11 cellular contexts compared by ENCODE assay signal in the genomic region with DNA sequence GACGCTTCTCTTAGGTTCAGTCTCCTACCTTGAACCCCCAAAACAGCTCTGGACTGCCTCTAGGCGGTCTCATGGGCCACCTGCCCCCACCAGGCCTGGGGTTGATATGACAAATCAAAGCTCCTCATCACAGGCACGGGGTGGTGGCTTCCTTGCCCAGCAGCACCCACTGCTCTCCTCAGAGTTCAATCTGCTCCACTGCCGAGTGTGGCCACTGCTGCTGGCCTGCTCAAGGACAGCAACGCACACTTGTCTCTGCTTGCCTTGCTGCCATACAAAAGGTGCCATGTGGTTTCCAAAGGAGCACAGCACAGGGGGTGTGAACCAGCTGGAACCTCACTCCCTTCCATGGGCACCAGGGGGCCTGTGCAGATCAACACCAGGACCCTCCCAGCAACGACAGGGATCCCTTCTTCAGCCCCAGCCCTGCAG. TPM values are rescaled to one million over a fixed set of nuclear protein-coding genes. Genes with fewer than 3 reads are reported as not detected.
DNase-seq lines count a peak whose midpoint lies in the region; ATAC-seq and TF ChIP-seq lines count a peak whose summit lies in the region.
"Had no signal": no experiment of that assay in that cellular context is flagged by ENCODE, and none has a peak within 500 bp of the region (broad histone marks: within the 10 kb centered on the region; RNA-seq: fewer than 3 reads in every experiment).

No MANE protein-coding gene starts in this region.

- no peak for TF ChIP-seq POLR2A in esophagus muscularis mucosa (IDR thresholded peaks at IDR 0.05; ENCODE audit: low read depth)

- H3K36me3 ChIP-seq in esophagus muscularis mucosa, result no peaks in the 10 kb centered on the region
- H3K36me3 ChIP-seq: adrenal gland had no signal

- H3K27me3 Mint-ChIP-seq in natural killer cell (ENCODE audit: low read depth in 2 of 2), result peaks cover 23 to 29% of the 10 kb centered on the region in 2 donors
- peaks cover 23% of the 10 kb centered on the region for H3K27me3 Mint-ChIP-seq in activated CD8-positive, alpha-beta memory T cell treated with anti-CD3 and anti-CD28 coated beads, Interleukin-2, amount 10 ng/mL, durations not matched to agents 7 days and 5 days

- peaks cover 88 to 100% (median 99%) of the 10 kb centered on the region in 4 donors for H3K4me1 ChIP-seq in esophagus muscularis mucosa

- peaks cover 16% of the 10 kb centered on the region for H3K4me1 Mint-ChIP-seq in stimulated activated effector memory CD8-positive, alpha-beta T cell treated with anti-CD3 and anti-CD28 coated beads, Interleukin-12 subunit alpha, Interleukin-12 subunit beta, amount 100 ng/mL, for 72 hours
- H3K4me1 Mint-ChIP-seq in natural killer cell, result peaks cover 11 to 19% of the 10 kb centered on the region in 2 donors
- H3K4me1 Mint-ChIP-seq in activated CD8-positive, alpha-beta memory T cell treated with anti-CD3 and anti-CD28 coated beads, Interleukin-2, amount 10 ng/mL, durations not matched to agents 7 days and 5 days, result peaks cover 19% of the 10 kb centered on the region

- intact Hi-C loops in esophagus muscularis mucosa (cut with DNase I), result loop anchor here (10.0 kb wide), 1 partner anchor 242 kb away; the partner anchor contains the start of gene PLEKHO2
- intact Hi-C loops in natural killer cell (cut with micrococcal nuclease), result no loop called here

- H3K27ac ChIP-seq in esophagus muscularis mucosa (replicated peaks in 1 of 4), result peak overlapping the region; percentile 91 to 96 (median 95)

- TF ChIP-seq CTCF in esophagus muscularis mucosa (IDR thresholded peaks at IDR 0.05), result peak in 2 of 3 experiments; percentile 2 to 11
- no peak for TF ChIP-seq CTCF in natural killer cell (IDR thresholded peaks at IDR 0.05)

- no peak for TF ChIP-seq EP300 in esophagus muscularis mucosa (IDR thresholded peaks at IDR 0.05)

- no peak overlapping the region for H3K4me3 Mint-ChIP-seq in stimulated activated effector memory CD8-positive, alpha-beta T cell treated with anti-CD3 and anti-CD28 coated beads, Interleukin-12 subunit alpha, Interleukin-12 subunit beta, amount 100 ng/mL, for 72 hours
- H3K4me3 Mint-ChIP-seq in natural killer cell, result no peak overlapping the region
- no peak overlapping the region for H3K4me3 Mint-ChIP-seq in activated CD8-positive, alpha-beta memory T cell treated with anti-CD3 and anti-CD28 coated beads, Interleukin-2, amount 10 ng/mL, durations not matched to agents 7 days and 5 days

- 61% methylated on average over 5 of the region's 6 CpGs for WGBS in esophagus muscularis mucosa

- CTCF ChIA-PET in activated CD8-positive, alpha-beta memory T cell treated with anti-CD3 and anti-CD28 coated beads, Interleukin-2, amount 10 ng/mL, durations not matched to agents 7 days and 5 days (lab: Charles Lee), result interaction anchor here (1.0 to 1.5 kb wide), 3 partner anchors 28 to 39 kb away, joined by 3 to 4 read pairs (median 3); partner anchors contain the start of gene UBAP1L

- H3K27me3 ChIP-seq in esophagus muscularis mucosa, result no peaks in the 10 kb centered on the region

- H3K9me3 ChIP-seq in esophagus muscularis mucosa, result no peaks in the 10 kb centered on the region
- H3K9me3 ChIP-seq: adrenal gland had no signal

- H3K4me3 ChIP-seq in esophagus muscularis mucosa, result no peak overlapping the region
- H3K4me3 ChIP-seq: adrenal gland had no signal

- ATAC-seq in stimulated activated effector memory CD8-positive, alpha-beta T cell treated with anti-CD3 and anti-CD28 coated beads, Interleukin-12 subunit alpha, Interleukin-12 subunit beta, amount 100 ng/mL, for 72 hours, result peak; percentile 3
- no peak for ATAC-seq in natural killer cell
- ATAC-seq in activated CD8-positive, alpha-beta memory T cell treated with anti-CD3 and anti-CD28 coated beads, Interleukin-2, amount 10 ng/mL, durations not matched to agents 7 days and 5 days, result no peak
- ATAC-seq: activated CD4-positive, CD25-positive, alpha-beta regulatory T cell treated with anti-CD3 and anti-CD28 coated beads, Interleukin-2, amount 50 U/mL, for 24 hours had no signal

- no peaks in the 10 kb centered on the region for H3K9me3 Mint-ChIP-seq in stimulated activated effector memory CD8-positive, alpha-beta T cell treated with anti-CD3 and anti-CD28 coated beads, Interleukin-12 subunit alpha, Interleukin-12 subunit beta, amount 100 ng/mL, for 72 hours
- no peaks in the 10 kb centered on the region for H3K9me3 Mint-ChIP-seq in natural killer cell
- H3K9me3 Mint-ChIP-seq in activated CD8-positive, alpha-beta memory T cell treated with anti-CD3 and anti-CD28 coated beads, Interleukin-2, amount 10 ng/mL, durations not matched to agents 7 days and 5 days (ENCODE audit: low read depth), result no peaks in the 10 kb centered on the region

- no peaks in the 10 kb centered on the region for H3K36me3 Mint-ChIP-seq in stimulated activated effector memory CD8-positive, alpha-beta T cell treated with anti-CD3 and anti-CD28 coated beads, Interleukin-12 subunit alpha, Interleukin-12 subunit beta, amount 100 ng/mL, for 72 hours
- H3K36me3 Mint-ChIP-seq in natural killer cell, result no peaks in the 10 kb centered on the region
- no peaks in the 10 kb centered on the region for H3K36me3 Mint-ChIP-seq in activated CD8-positive, alpha-beta memory T cell treated with anti-CD3 and anti-CD28 coated beads, Interleukin-2, amount 10 ng/mL, durations not matched to agents 7 days and 5 days

- DNase-seq in ELR (ENCODE audit: low read depth) (peak; percentile 18), NCI-H69 (lab: John Stamatoyannopoulos, UW) (peak; percentile 50), esophagus muscularis mucosa (ENCODE audit: extremely low spot score) (no peak), EL (no peak), natural killer cell (no peak), CD1c-positive myeloid dendritic cell (ENCODE audit: extremely low spot score) (no peak)
- no peak for DNase-seq in stimulated activated effector memory CD8-positive, alpha-beta T cell treated with anti-CD3 and anti-CD28 coated beads, Interleukin-12 subunit alpha, Interleukin-12 subunit beta, amount 100 ng/mL, for 72 hours (ENCODE audit: low spot score in 2 of 2)
- no peak for DNase-seq in activated CD8-positive, alpha-beta memory T cell treated with anti-CD3 and anti-CD28 coated beads, Interleukin-2, amount 10 ng/mL, durations not matched to agents 7 days and 5 days

- H3K27ac Mint-ChIP-seq in stimulated activated effector memory CD8-positive, alpha-beta T cell treated with anti-CD3 and anti-CD28 coated beads, Interleukin-12 subunit alpha, Interleukin-12 subunit beta, amount 100 ng/mL, for 72 hours, result no peak overlapping the region
- H3K27ac Mint-ChIP-seq in natural killer cell, result no peak overlapping the region
- H3K27ac Mint-ChIP-seq in activated CD8-positive, alpha-beta memory T cell treated with anti-CD3 and anti-CD28 coated beads, Interleukin-2, amount 10 ng/mL, durations not matched to agents 7 days and 5 days, result no peak overlapping the region

RNA-seq across cellular contexts. Expression of gene KBTBD13, which starts 10.2 kb away (rescaled TPM):
- total RNA-seq in esophagus muscularis mucosa (under 1 TPM in 1 of 4 donors, not detected in 3; 0.17 TPM), natural killer cell (not detected)
- not detected for total RNA-seq in activated CD8-positive, alpha-beta memory T cell treated with anti-CD3 and anti-CD28 coated beads, Interleukin-2, amount 10 ng/mL, durations not matched to agents 7 days and 5 days
- total RNA-seq: adrenal gland, H4 had no signal

RNA-seq across cellular contexts. Expression of gene RASL12, which starts 18.9 kb away (rescaled TPM):
- 100 to 1,000 TPM; 123 to 216 (median 198) TPM for total RNA-seq in esophagus muscularis mucosa
- not detected for total RNA-seq in natural killer cell
- not detected for total RNA-seq in activated CD8-positive, alpha-beta memory T cell treated with anti-CD3 and anti-CD28 coated beads, Interleukin-2, amount 10 ng/mL, durations not matched to agents 7 days and 5 days

RNA-seq across cellular contexts. Expression of gene UBAP1L, which starts 28.3 kb away (rescaled TPM):
- total RNA-seq in esophagus muscularis mucosa, result 1 to 10 TPM; 1.2 to 7.5 (median 2.2) TPM
- total RNA-seq in natural killer cell, result 1 to 10 TPM; 4.3 to 8.0 (median 7.5) TPM
- total RNA-seq in activated CD8-positive, alpha-beta memory T cell treated with anti-CD3 and anti-CD28 coated beads, Interleukin-2, amount 10 ng/mL, durations not matched to agents 7 days and 5 days, result 1 to 10 TPM; 3.3 to 4.7 TPM

RNA-seq across cellular contexts. Expression of gene SLC51B, which starts 41.5 kb away (rescaled TPM):
- total RNA-seq in esophagus muscularis mucosa, result not detected
- total RNA-seq in natural killer cell, result not detected
- total RNA-seq in activated CD8-positive, alpha-beta memory T cell treated with anti-CD3 and anti-CD28 coated beads, Interleukin-2, amount 10 ng/mL, durations not matched to agents 7 days and 5 days, result not detected
- total RNA-seq: H4 had no signal

RNA-seq across cellular contexts. Expression of gene PDCD7, which starts 46.9 kb away (rescaled TPM):
- total RNA-seq in esophagus muscularis mucosa, result 10 to 100 TPM; 24.2 to 33.4 (median 25.5) TPM
- 10 to 100 TPM; 19.1 to 33.9 (median 26.7) TPM for total RNA-seq in natural killer cell
- 10 to 100 TPM; 40.0 to 40.2 TPM for total RNA-seq in activated CD8-positive, alpha-beta memory T cell treated with anti-CD3 and anti-CD28 coated beads, Interleukin-2, amount 10 ng/mL, durations not matched to agents 7 days and 5 days

Comparison
In these comparisons a context has a peak if more than half of its experiments do, and no peak if none do; other contexts are left out.
1. DNase-seq: peak in ELR (single experiment) and NCI-H69 (single experiment); none in esophagus muscularis mucosa (single experiment), stimulated activated effector memory CD8-positive, alpha-beta T cell treated with anti-CD3 and anti-CD28 coated beads, Interleukin-12 subunit alpha, Interleukin-12 subunit beta, amount 100 ng/mL, for 72 hours (0 of 2), EL (single experiment), natural killer cell (single experiment), activated CD8-positive, alpha-beta memory T cell treated with anti-CD3 and anti-CD28 coated beads, Interleukin-2, amount 10 ng/mL, durations not matched to agents 7 days and 5 days (single experiment) and CD1c-positive myeloid dendritic cell (single experiment).
2. RNA of gene RASL12, which starts 18.9 kb away (total RNA-seq): 123 to 216 TPM in esophagus muscularis mucosa; not detected in natural killer cell and not detected in activated CD8-positive, alpha-beta memory T cell treated with anti-CD3 and anti-CD28 coated beads, Interleukin-2, amount 10 ng/mL, durations not matched to agents 7 days and 5 days; every median in the first group is over 100 times any median in the second.